Comparison of ENCODE assay signal across 7 cellular contexts in genomic region chr1:36858981-36859380, GRCh38.
"Had no signal": no experiment of that assay in that cellular context is flagged by ENCODE, and none has a peak within 500 bp of the region (broad histone marks: within the 10 kb centered on the region; RNA-seq: fewer than 3 reads in every experiment).

No MANE protein-coding gene starts in this region.

- H3K4me2 ChIP-seq: GM23338 had no signal

- H3K9me3 ChIP-seq: HAP-1 had no signal

- H3K4me3 ChIP-seq: GM23338, HAP-1, K562 had no signal

- H3K4me3 Mint-ChIP-seq: GM23338, HFFc6 had no signal

- DNase-seq: H7, HFFc6, IMR-90 had no signal

- ATAC-seq: GM23338, HCT116 had no signal

- H2AFZ ChIP-seq: GM23338 had no signal

- H3K36me3 ChIP-seq: HAP-1 had no signal

- H3K27ac Mint-ChIP-seq: GM23338, HFFc6 had no signal

- H3K9me3 Mint-ChIP-seq: GM23338 had no signal

- H3K4me1 ChIP-seq: HAP-1 had no signal
